Comparison of ENCODE assay signal across 33 cellular contexts in the genomic region with DNA sequence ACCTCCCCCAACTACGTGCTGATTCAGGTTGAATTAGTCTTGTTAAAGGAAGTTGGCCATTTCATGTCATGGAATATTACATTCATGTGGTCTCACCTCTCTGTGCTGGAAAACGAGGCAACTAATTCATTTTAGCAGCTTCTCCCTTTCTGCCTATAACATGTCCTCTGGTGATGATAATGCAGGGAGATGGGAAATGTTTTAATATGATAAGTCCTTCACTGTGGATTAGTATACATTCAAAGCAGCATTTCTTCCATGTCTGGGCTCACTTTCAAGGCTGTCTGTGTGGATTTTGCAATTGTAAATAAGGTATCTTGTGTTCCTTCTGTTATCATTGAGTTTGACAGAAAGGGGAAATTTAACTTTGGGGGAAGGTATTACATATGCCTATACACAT.
"Had no signal": no experiment of that assay in that cellular context is flagged by ENCODE, and none has a peak within 500 bp of the region (broad histone marks: within the 10 kb centered on the region; RNA-seq: fewer than 3 reads in every experiment).

No MANE protein-coding gene starts in this region.

- H3K4me3 ChIP-seq: adrenal gland, ascending aorta, body of pancreas, breast epithelium, cardiac muscle cell, colonic mucosa had no signal

- H3K9me3 ChIP-seq: adrenal gland, ascending aorta, body of pancreas, breast epithelium, colonic mucosa had no signal

- FAIRE-seq: astrocyte, bronchial epithelial cell, colon had no signal

- H3K36me3 ChIP-seq: adrenal gland, ascending aorta, brain microvascular endothelial cell, breast epithelium, cardiac muscle cell, colonic mucosa had no signal

- DNase-seq: activated effector memory CD4-positive, alpha-beta T cell treated with anti-CD3 and anti-CD28 coated beads, Interleukin-2, amount 50 U/mL, for 16 hours; activated effector memory CD4-positive, alpha-beta T cell treated with Interleukin-2 at 50 U/mL for 16 hours; activated gamma-delta T cell; activated gamma-delta T cell treated with Interleukin-2 at 50 U/mL for 16 hours; activated naive CD4-positive, alpha-beta T cell; activated naive CD4-positive, alpha-beta T cell treated with anti-CD3 and anti-CD28 coated beads for 36 hours; activated naive CD4-positive, alpha-beta T cell treated with anti-CD3 and anti-CD28 coated beads, Interleukin-2, amount 10 ng/mL, durations not matched to agents 7 days and 5 days; activated naive CD4-positive, alpha-beta T cell treated with anti-CD3 and anti-CD28 coated beads, Interleukin-2, amount 50 U/mL, for 16 hours; activated naive CD4-positive, alpha-beta T cell treated with Interleukin-2 at 50 U/mL for 16 hours; activated naive CD8-positive, alpha-beta T cell treated with anti-CD3 and anti-CD28 coated beads for 36 hours; activated naive CD8-positive, alpha-beta T cell treated with anti-CD3 and anti-CD28 coated beads, Interleukin-2, amount 10 ng/mL, durations not matched to agents 7 days and 5 days; activated naive CD8-positive, alpha-beta T cell treated with anti-CD3 and anti-CD28 coated beads, Interleukin-2, amount 50 U/mL, for 24 hours; activated T-cell treated with anti-CD3 and anti-CD28 coated beads, Interleukin-2, amount 50 U/mL, for 48 hours; activated T-cell treated with anti-CD3 and anti-CD28 coated beads, Interleukin-2, amount 50 U/mL, for 72 hours; adrenal gland; amniotic stem cell; amygdala; anterior cingulate cortex; aorta; body of pancreas; brain microvascular endothelial cell; caudate nucleus; central memory CD4-positive, alpha-beta T cell; cerebellar nuclear complex; colonic mucosa had no signal

- H3K27me3 ChIP-seq: adrenal gland, ascending aorta, body of pancreas, brain microvascular endothelial cell, breast epithelium, cardiac muscle cell, colonic mucosa had no signal

- H3K4me1 ChIP-seq: adrenal gland, ascending aorta, body of pancreas, breast epithelium, colonic mucosa had no signal

- H3K27ac ChIP-seq: adrenal gland, ascending aorta, body of pancreas, brain microvascular endothelial cell, breast epithelium, cardiac muscle cell, colonic mucosa had no signal

- ATAC-seq: activated naive CD4-positive, alpha-beta T cell treated with anti-CD3 and anti-CD28 coated beads, Interleukin-2, amount 50 U/mL, for 72 hours; activated naive CD8-positive, alpha-beta T cell treated with anti-CD3 and anti-CD28 coated beads, Interleukin-2, amount 50 U/mL, for 24 hours; activated T-cell treated with anti-CD3 and anti-CD28 coated beads, Interleukin-2, amount 50 U/mL, for 72 hours; activated T-helper 17 cell treated with anti-CD3 and anti-CD28 coated beads, Interleukin-2, amount 50 U/mL, for 72 hours; body of pancreas had no signal
